In the genomic region with DNA sequence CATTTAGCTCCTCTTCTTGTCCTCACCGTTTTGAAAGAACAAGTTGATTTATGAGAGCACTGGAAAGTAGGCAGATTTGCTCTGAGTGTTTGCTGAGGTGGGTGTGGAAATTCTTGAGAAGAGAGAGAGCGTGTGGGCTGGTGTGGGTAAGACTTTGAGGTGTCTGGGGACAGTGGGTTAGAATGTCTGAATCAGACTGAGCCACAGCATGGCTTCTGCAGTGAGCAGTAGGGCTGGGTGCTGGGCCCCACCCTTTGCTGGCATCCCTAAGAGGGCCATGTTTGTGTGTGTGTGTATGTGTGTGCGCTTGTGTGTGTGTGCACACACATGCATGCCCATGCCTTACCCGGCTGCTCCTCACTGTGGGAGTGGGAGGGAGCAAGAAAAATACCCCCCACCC, we compare ENCODE assay signal across 13 cellular contexts.
A peak's percentile ranks its signal among the peaks of the same experiment; 100 is the strongest.
DNase-seq lines count a peak whose midpoint lies in the region; ATAC-seq, FAIRE-seq and TF ChIP-seq lines count a peak whose summit lies in the region.
"Had no signal": no experiment of that assay in that cellular context is flagged by ENCODE, and none has a peak within 500 bp of the region (broad histone marks: within the 10 kb centered on the region; RNA-seq: fewer than 3 reads in every experiment).

No MANE protein-coding gene starts in this region.

- peaks cover 5% of the 10 kb centered on the region for H3K4me1 Mint-ChIP-seq in type B pancreatic cell (ENCODE audit: unreplicated experiment)

- no peaks in the 10 kb centered on the region for H3K4me1 ChIP-seq in psoas muscle
- H3K4me1 ChIP-seq: suprapubic skin had no signal

- peaks cover 13% of the 10 kb centered on the region for H3K9me3 Mint-ChIP-seq in type B pancreatic cell

- 73 to 79% (median 73%) methylated on average over 4 of the region's 4 CpGs for WGBS in psoas muscle, 3 donors

- no peak overlapping the region for H3K27ac ChIP-seq in psoas muscle
- H3K27ac ChIP-seq: suprapubic skin had no signal

- H3K27me3 Mint-ChIP-seq in type B pancreatic cell = peaks cover 2% of the 10 kb centered on the region

- H3K27ac Mint-ChIP-seq in type B pancreatic cell = peak overlapping the region; percentile 65

- H3K4me3 ChIP-seq in bronchial epithelial cell (ENCODE audit: low read depth, low read length) (no peak overlapping the region), psoas muscle (no peak overlapping the region)
- H3K4me3 ChIP-seq: skin epidermis, suprapubic skin had no signal

- ATAC-seq in psoas muscle (peak in 3 of 4 donors; percentile 39 to 48 (median 39)), HG02798 (IDR thresholded peaks at IDR 0.05; ENCODE audit: poor library complexity, unreplicated experiment) (no peak)

- H3K36me3 ChIP-seq in bronchial epithelial cell (ENCODE audit: control insufficient read depth, insufficient read depth, low read length) (no peaks in the 10 kb centered on the region), psoas muscle (ENCODE audit: insufficient read depth in 1 of 2, low read depth in 1 of 2) (no peaks in the 10 kb centered on the region)
- H3K36me3 ChIP-seq: suprapubic skin had no signal

- H3K4me3 Mint-ChIP-seq in type B pancreatic cell = no peak overlapping the region

- H3K36me3 Mint-ChIP-seq in type B pancreatic cell = no peaks in the 10 kb centered on the region

- intact Hi-C loops in psoas muscle (cut with DNase I) = no loop called here

- H3K9me3 ChIP-seq in psoas muscle = peaks cover 20% of the 10 kb centered on the region

- peak; percentile 26 for DNase-seq in activated naive CD4-positive, alpha-beta T cell treated with Interleukin-2 at 50 U/mL for 16 hours
- no peak for DNase-seq in activated naive CD4-positive, alpha-beta T cell (lab: John Stamatoyannopoulos, UW)
- DNase-seq in bronchial epithelial cell (ENCODE audit: low read depth) (peak; percentile 31), psoas muscle (no peak), type B pancreatic cell (ENCODE audit: extremely low spot score, unreplicated experiment) (no peak), GF-D8 (lab: John Stamatoyannopoulos, UW) (no peak), cerebellar nuclear complex (lab: John Stamatoyannopoulos, UW) (no peak)
- DNase-seq: NCI-H1092, NCI-H69 had no signal

- no peak for TF ChIP-seq CTCF in bronchial epithelial cell (IDR thresholded peaks at IDR 0.05; ENCODE audit: insufficient read depth, low read length, severe bottlenecking)
- TF ChIP-seq CTCF in psoas muscle (IDR thresholded peaks at IDR 0.05) = no peak
- TF ChIP-seq CTCF in type B pancreatic cell (conservative IDR thresholded peaks at IDR 0.05) = no peak

- FAIRE-seq in bronchial epithelial cell (lab: Jason Lieb, UNC) = peak; percentile 52
- FAIRE-seq: G401.6 had no signal

- H3K27me3 ChIP-seq in bronchial epithelial cell (ENCODE audit: control insufficient read depth, insufficient read depth, low read length) = no peaks in the 10 kb centered on the region
- H3K27me3 ChIP-seq in psoas muscle (ENCODE audit: insufficient read depth in 3 of 3, low read length in 2 of 3) = no peaks in the 10 kb centered on the region
- H3K27me3 ChIP-seq: suprapubic skin had no signal

Comparison
In these comparisons a context has a peak if more than half of its experiments do, and no peak if none do; other contexts are left out.
1. DNase-seq: peak in activated naive CD4-positive, alpha-beta T cell treated with Interleukin-2 at 50 U/mL for 16 hours (single experiment) and bronchial epithelial cell (single experiment); none in activated naive CD4-positive, alpha-beta T cell (0 of 4), psoas muscle (0 of 2), type B pancreatic cell (single experiment), GF-D8 (single experiment) and cerebellar nuclear complex (0 of 2).